In genomic region chr3:123688241-123688747, GRCh38 we compare ENCODE assay signal across 11 cellular contexts.
DNase-seq lines count a peak whose midpoint lies in the region; ATAC-seq, FAIRE-seq and TF ChIP-seq lines count a peak whose summit lies in the region.
"Had no signal": no experiment of that assay in that cellular context is flagged by ENCODE, and none has a peak within 500 bp of the region (broad histone marks: within the 10 kb centered on the region; RNA-seq: fewer than 3 reads in every experiment).

No MANE protein-coding gene starts in this region.

- no peaks in the 10 kb centered on the region for H3K9me3 Mint-ChIP-seq in endodermal cell
- H3K9me3 Mint-ChIP-seq: CD4-positive, CD25-positive, alpha-beta regulatory T cell had no signal

- H2AFZ ChIP-seq in endothelial cell of umbilical vein (ENCODE audit: low read depth, low read length) (peak overlapping the region; percentile 39), osteoblast (ENCODE audit: low read length) (no peak overlapping the region)

- dilution Hi-C loops in endothelial cell of umbilical vein (cut with MboI; ENCODE audit: extremely low pct_ligation_motif_present, low sequenced_read_pairs), result no loop called here

- CTCF ChIA-PET in endothelial cell of umbilical vein (lab: Charles Lee), result interaction anchor here (0.9 to 1.5 kb wide), 4 partner anchors 14 to 35 kb away, joined by 3 to 4 read pairs (median 3); no protein-coding TSS in a partner anchor

- H3K4me1 Mint-ChIP-seq in endodermal cell, result peaks cover 44% of the 10 kb centered on the region
- H3K4me1 Mint-ChIP-seq: CD4-positive, CD25-positive, alpha-beta regulatory T cell had no signal

- H3K4me2 ChIP-seq in endothelial cell of umbilical vein (ENCODE audit: insufficient read depth, low read length) (peak overlapping the region; percentile 41), osteoblast (ENCODE audit: insufficient read depth, low read length) (no peak overlapping the region)

- no peak overlapping the region for H3K4me3 ChIP-seq in endothelial cell of umbilical vein (replicated peaks in 1 of 3; ENCODE audit: insufficient read depth in 1 of 3, low read depth in 1 of 3, low read length in 3 of 3)
- no peak overlapping the region for H3K4me3 ChIP-seq in osteoblast (ENCODE audit: insufficient read depth, low read length)
- H3K4me3 ChIP-seq in ovary, result no peak overlapping the region
- no peak overlapping the region for H3K4me3 ChIP-seq in endodermal cell (ENCODE audit: low read length)

- 75 to 84% (median 82%) methylated on average over 4 of the region's 4 CpGs for WGBS in ovary, 3 donors
- WGBS in endodermal cell (ENCODE audit: insufficient coverage in 1 of 2, insufficient read length in 1 of 2), 2 experiments, result 92 to 95% methylated on average over 3 to 4 of the region's 4 CpGs

- no peak overlapping the region for H3K27ac Mint-ChIP-seq in endodermal cell

- H3K4me3 Mint-ChIP-seq in endodermal cell, result no peak overlapping the region

- H3K9me3 ChIP-seq in endothelial cell of umbilical vein (replicated peaks; ENCODE audit: control insufficient read depth, insufficient read depth, low read length), result no peaks in the 10 kb centered on the region
- H3K9me3 ChIP-seq in osteoblast (ENCODE audit: low read depth, low read length), result no peaks in the 10 kb centered on the region
- no peaks in the 10 kb centered on the region for H3K9me3 ChIP-seq in ovary
- H3K9me3 ChIP-seq in endodermal cell (ENCODE audit: control insufficient read depth, low read length), result no peaks in the 10 kb centered on the region

- H3K9ac ChIP-seq in endothelial cell of umbilical vein (replicated peaks; ENCODE audit: extremely low read depth, insufficient read depth, low read length) (peak overlapping the region; percentile 15), endodermal cell (ENCODE audit: extremely low read depth, low read length, poor library complexity, severe bottlenecking) (no peak overlapping the region)

- peak; percentile 89 for FAIRE-seq in endothelial cell of umbilical vein (lab: Jason Lieb, UNC)

- H4K20me1 ChIP-seq in endothelial cell of umbilical vein (replicated peaks; ENCODE audit: control insufficient read depth, extremely low read depth, insufficient read depth, low read length), result no peaks in the 10 kb centered on the region
- H4K20me1 ChIP-seq in osteoblast (ENCODE audit: insufficient read depth, low read length), result no peaks in the 10 kb centered on the region

- TF ChIP-seq POLR2A in endothelial cell of umbilical vein (IDR thresholded peaks at IDR 0.05; ENCODE audit: low read depth, low read length), result no peak
- no peak for TF ChIP-seq POLR2A in ovary (IDR thresholded peaks at IDR 0.05)

- no peaks in the 10 kb centered on the region for H3K27me3 ChIP-seq in endothelial cell of umbilical vein (ENCODE audit: control insufficient read depth in 2 of 2, insufficient read depth in 2 of 2, low read length in 2 of 2)
- no peaks in the 10 kb centered on the region for H3K27me3 ChIP-seq in osteoblast (ENCODE audit: insufficient read depth, low read length)
- no peaks in the 10 kb centered on the region for H3K27me3 ChIP-seq in ovary
- H3K27me3 ChIP-seq in endodermal cell (ENCODE audit: control insufficient read depth, insufficient read depth, low read length, poor library complexity, severe bottlenecking), result peaks cover 13% of the 10 kb centered on the region

- DNase-seq in AG08395 (ENCODE audit: low spot score), result peak; percentile 98
- DNase-seq in NCI-H226, result peak; percentile 64
- peak; percentile 82 for DNase-seq in endothelial cell of umbilical vein (ENCODE audit: low read depth, low spot score)
- DNase-seq in osteoblast (ENCODE audit: insufficient read length, low spot score, missing footprints), result peak; percentile 99
- DNase-seq in ovary, result no peak
- DNase-seq in endodermal cell, result no peak
- DNase-seq: CD4-positive, CD25-positive, alpha-beta regulatory T cell; NCI-H526 had no signal

- H3K27ac ChIP-seq in endothelial cell of umbilical vein (ENCODE audit: insufficient read depth, low read depth, low read length) (peak overlapping the region; percentile 77), osteoblast (ENCODE audit: low read depth, low read length) (peak overlapping the region; percentile 85), ovary (peak overlapping the region in 1 of 2 donors; percentile 53), endodermal cell (ENCODE audit: low read depth, low read length) (no peak overlapping the region)
- H3K27ac ChIP-seq: VCaP had no signal

- TF ChIP-seq CTCF in endothelial cell of umbilical vein (IDR thresholded peaks at IDR 0.05; ENCODE audit: extremely low read depth in 1 of 2, insufficient read depth in 1 of 2, low read depth in 1 of 2, low read length in 2 of 2) (no peak), osteoblast (IDR thresholded peaks at IDR 0.05; ENCODE audit: extremely low read depth, low read depth, low read length) (no peak), ovary (IDR thresholded peaks at IDR 0.05) (no peak), endodermal cell (conservative IDR thresholded peaks at IDR 0.05) (no peak)

- TF ChIP-seq EP300 in ovary (IDR thresholded peaks at IDR 0.05), result no peak

- H3K9me1 ChIP-seq in endothelial cell of umbilical vein (replicated peaks; ENCODE audit: control insufficient read depth, extremely low read depth, insufficient read depth, low read length), result no peaks in the 10 kb centered on the region

- H3K27me3 Mint-ChIP-seq in endodermal cell (ENCODE audit: insufficient read depth), result peaks cover 48% of the 10 kb centered on the region

- intact Hi-C loops in endothelial cell of umbilical vein (cut with micrococcal nuclease) (loop anchor here (10.0 kb wide), 1 partner anchor 1203 kb away; no protein-coding TSS in a partner anchor), ovary (cut with DNase I) (no loop called here)

- no TSS peak for BruUV-seq in endothelial cell of umbilical vein (replicated peaks; lab: Mats Ljungman, UMichigan)

- H3K36me3 ChIP-seq in endothelial cell of umbilical vein (ENCODE audit: control insufficient read depth in 2 of 2, extremely low read depth in 1 of 2, insufficient read depth in 2 of 2, low read length in 2 of 2) (no peaks in the 10 kb centered on the region), osteoblast (ENCODE audit: insufficient read depth, low read length) (peaks cover 63% of the 10 kb centered on the region), ovary (no peaks in the 10 kb centered on the region), endodermal cell (ENCODE audit: control insufficient read depth, insufficient read depth, low read length) (no peaks in the 10 kb centered on the region)

- peaks cover 39% of the 10 kb centered on the region for H3K4me1 ChIP-seq in endothelial cell of umbilical vein (ENCODE audit: control insufficient read depth, extremely low read depth, insufficient read depth, low read length)
- H3K4me1 ChIP-seq in osteoblast (ENCODE audit: insufficient read depth, low read length), result peaks cover 33% of the 10 kb centered on the region
- H3K4me1 ChIP-seq in ovary (ENCODE audit: insufficient read depth), result peaks cover 8% of the 10 kb centered on the region
- H3K4me1 ChIP-seq in endodermal cell (ENCODE audit: control insufficient read depth, insufficient read depth, low read length), result peaks cover 11% of the 10 kb centered on the region

- H3K36me3 Mint-ChIP-seq in endodermal cell (ENCODE audit: low read depth), result peaks cover 1% of the 10 kb centered on the region
- H3K36me3 Mint-ChIP-seq: CD4-positive, CD25-positive, alpha-beta regulatory T cell had no signal

- ATAC-seq in GM18873 (IDR thresholded peaks at IDR 0.05; ENCODE audit: low FRiP score, unreplicated experiment), result no peak
- no peak for ATAC-seq in GM19035 (IDR thresholded peaks at IDR 0.05; ENCODE audit: unreplicated experiment)

- H3K79me2 ChIP-seq in endothelial cell of umbilical vein (ENCODE audit: control insufficient read depth, insufficient read depth, low read length) (no peaks in the 10 kb centered on the region), osteoblast (ENCODE audit: insufficient read depth, low read length) (peaks cover 2% of the 10 kb centered on the region)

- POLR2A ChIA-PET in endothelial cell of umbilical vein (lab: Charles Lee), result no interaction called here

TF ChIP-seq in endothelial cell of umbilical vein, 7 proteins besides CTCF, POLR2A, EP300 and RAD21:
- TF ChIP-seq EZH2 (IDR thresholded peaks at IDR 0.05; ENCODE audit: borderline replicate concordance, low read depth, low read length, severe bottlenecking) (no peak), MAX (IDR thresholded peaks at IDR 0.05; ENCODE audit: insufficient read depth, insufficient read length) (no peak), POLR2AphosphoS5 (IDR thresholded peaks at IDR 0.05; ENCODE audit: insufficient read depth, low read depth, low read length) (peak; percentile 73), GATA2 (IDR thresholded peaks at IDR 0.05; ENCODE audit: insufficient read depth, insufficient read length, low read depth, low read length) (peak; percentile 78), JUN (IDR thresholded peaks at IDR 0.05; ENCODE audit: borderline replicate concordance, insufficient read depth, insufficient read length, low read depth) (peak; percentile 95), FOS (IDR thresholded peaks at IDR 0.05; ENCODE audit: borderline replicate concordance, insufficient read depth, low read length) (peak; percentile 99)

Comparison
In these comparisons a context has a peak if more than half of its experiments do, and no peak if none do; other contexts are left out.
1. DNase-seq: peak in AG08395 (single experiment), NCI-H226 (single experiment), endothelial cell of umbilical vein (single experiment) and osteoblast (single experiment); none in ovary (0 of 5) and endodermal cell (single experiment).